ENCODE assay signal across 8 cellular contexts in the genomic region with DNA sequence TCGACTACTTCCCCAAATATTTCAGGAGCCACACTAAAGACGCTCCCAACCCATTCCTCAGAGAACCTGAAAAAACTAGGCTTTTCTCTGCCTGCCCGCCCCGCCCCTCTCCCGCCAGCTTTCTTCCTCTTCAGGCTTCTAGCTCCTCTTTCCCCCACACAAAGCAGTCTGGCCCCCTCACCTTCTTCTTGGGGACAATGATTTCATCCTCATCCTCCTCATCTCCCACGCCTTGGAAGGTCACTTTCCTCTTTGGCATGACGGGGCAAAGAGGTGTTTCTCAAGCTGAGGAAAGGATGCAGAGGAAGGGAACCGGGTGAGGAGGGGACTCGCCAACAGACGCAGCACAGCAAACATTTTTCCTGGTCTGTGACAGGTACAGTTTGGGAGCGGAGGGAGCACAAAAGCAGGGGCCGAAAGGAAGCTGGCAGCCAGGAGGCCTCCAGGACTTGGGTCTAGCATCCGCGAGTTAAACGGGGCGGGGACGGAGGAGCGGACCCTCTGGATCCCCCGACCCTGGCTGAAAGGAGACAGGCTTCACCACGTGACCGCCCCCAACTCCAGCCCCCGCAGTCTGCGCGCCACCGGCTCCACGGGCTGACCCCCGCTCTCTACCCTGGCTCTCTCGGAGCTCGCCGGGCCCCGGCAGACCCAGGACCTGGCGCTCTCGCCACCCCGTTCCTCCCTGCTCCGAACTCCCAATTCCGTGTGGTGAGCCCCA. TPM values are rescaled to one million over a fixed set of nuclear protein-coding genes. Genes with fewer than 3 reads are reported as not detected.
DNase-seq lines count a peak whose midpoint lies in the region; ATAC-seq and TF ChIP-seq lines count a peak whose summit lies in the region.

No MANE protein-coding gene starts in this region.

- peaks cover 55% of the 10 kb centered on the region for H3K36me3 Mint-ChIP-seq in activated CD4-positive, alpha-beta memory T cell treated with anti-CD3 and anti-CD28 coated beads for 36 hours

- H3K9me3 ChIP-seq in heart right ventricle: no peaks in the 10 kb centered on the region

- H3K4me1 ChIP-seq in heart right ventricle: peaks cover 26 to 51% (median 40%) of the 10 kb centered on the region in 9 donors

- H3K4me3 Mint-ChIP-seq in activated CD4-positive, alpha-beta memory T cell treated with anti-CD3 and anti-CD28 coated beads for 36 hours: peak overlapping the region; percentile 94

- peak overlapping the region; percentile 47 to 99 (median 82) for H3K4me3 ChIP-seq in heart right ventricle

- CTCF ChIA-PET in activated CD4-positive, alpha-beta memory T cell treated with anti-CD3 and anti-CD28 coated beads for 36 hours (lab: Charles Lee): interaction anchor here (0.6 to 2.3 kb wide), 5 partner anchors 16 to 262 kb away, joined by 3 to 10 read pairs (median 4); partner anchors contain the start of genes TBC1D10B and ZNF771

- DNase-seq in ELR (ENCODE audit: low read depth) (peak; percentile 37), heart right ventricle (no peak), sciatic nerve (ENCODE audit: low spot score) (peak; percentile 62), ACHN (no peak), RPMI8226 (no peak), NCI-H446 (lab: John Stamatoyannopoulos, UW) (no peak)
- DNase-seq in activated CD4-positive, alpha-beta memory T cell treated with anti-CD3 and anti-CD28 coated beads for 36 hours: no peak

- no peak for TF ChIP-seq CTCF in heart right ventricle (IDR thresholded peaks at IDR 0.05)

- WGBS in heart right ventricle, 2 donors: 2 to 3% methylated on average over 36 of the region's 36 CpGs

- intact Hi-C loops in activated CD4-positive, alpha-beta memory T cell treated with anti-CD3 and anti-CD28 coated beads for 36 hours (cut with micrococcal nuclease): loop anchor here (1.0 to 2.0 kb wide), 2 partner anchors 16 to 54 kb away; partner anchors contain the start of gene TBC1D10B
- intact Hi-C loops in heart right ventricle (cut with DNase I) (loop anchor here in 3 of 10 donors (5.0 to 10.0 kb wide), 3 partner anchors 43 to 60 kb away; partner anchors contain the start of genes ZNF48 (in 1 of the 3) and ZNF771 (in 1 of the 3)), sciatic nerve (cut with DNase I) (no loop called here)

- H3K36me3 ChIP-seq in heart right ventricle: peaks cover 0 to 74% (median 38%) of the 10 kb centered on the region in 9 donors

- ATAC-seq in HG02610 (IDR thresholded peaks at IDR 0.05; ENCODE audit: unreplicated experiment) (peak; percentile 15), heart right ventricle (peak; percentile 10 to 37 (median 28)), sciatic nerve (peak; percentile 39)

- POLR2A ChIA-PET in activated CD4-positive, alpha-beta memory T cell treated with anti-CD3 and anti-CD28 coated beads for 36 hours (lab: Charles Lee): interaction anchor here (0.9 to 1.7 kb wide), 6 partner anchors 14 to 63 kb away, joined by 3 to 6 read pairs (median 4); partner anchors contain the start of genes SEPTIN1 and TBC1D10B

- no peaks in the 10 kb centered on the region for H3K27me3 ChIP-seq in heart right ventricle

- H3K4me1 Mint-ChIP-seq in activated CD4-positive, alpha-beta memory T cell treated with anti-CD3 and anti-CD28 coated beads for 36 hours (ENCODE audit: low read depth): peaks cover 51% of the 10 kb centered on the region

- no peaks in the 10 kb centered on the region for H3K9me3 Mint-ChIP-seq in activated CD4-positive, alpha-beta memory T cell treated with anti-CD3 and anti-CD28 coated beads for 36 hours

- in situ Hi-C loops in ACHN (cut with HindIII; ENCODE audit: low pct_ligation_motif_present, low pct_unique_long_range_greater_than_20kb, low sequenced_read_pairs): no loop called here

- H3K27ac Mint-ChIP-seq in activated CD4-positive, alpha-beta memory T cell treated with anti-CD3 and anti-CD28 coated beads for 36 hours: peak overlapping the region; percentile 95

- no peaks in the 10 kb centered on the region for H3K27me3 Mint-ChIP-seq in activated CD4-positive, alpha-beta memory T cell treated with anti-CD3 and anti-CD28 coated beads for 36 hours

- peak overlapping the region; percentile 2 to 99 (median 97) for H3K27ac ChIP-seq in heart right ventricle

RNA-seq across cellular contexts. Expression of gene CD2BP2, which starts 0.5 kb away (rescaled TPM):
- total RNA-seq in activated CD4-positive, alpha-beta memory T cell treated with anti-CD3 and anti-CD28 coated beads for 36 hours: 10 to 100 TPM; 60.7 to 61.4 TPM
- total RNA-seq in heart right ventricle: 10 to 100 TPM; 34.9 to 48.8 (median 38.8) TPM
- polyA plus RNA-seq in heart right ventricle: 10 to 100 TPM; 19.9 to 47.7 TPM
- total RNA-seq in sciatic nerve: 49.8 TPM

RNA-seq across cellular contexts. Expression of gene TBC1D10B, which starts 15.7 kb away (rescaled TPM):
- total RNA-seq in activated CD4-positive, alpha-beta memory T cell treated with anti-CD3 and anti-CD28 coated beads for 36 hours: 10 to 100 TPM; 54.7 to 54.8 TPM
- 10 to 100 TPM; 18.0 to 27.7 (median 22.2) TPM for total RNA-seq in heart right ventricle
- polyA plus RNA-seq in heart right ventricle: 10 to 100 TPM; 25.1 to 30.0 TPM
- 39.6 TPM for total RNA-seq in sciatic nerve

RNA-seq across cellular contexts. Expression of gene MYL11, which starts 20.0 kb away (rescaled TPM):
- total RNA-seq in activated CD4-positive, alpha-beta memory T cell treated with anti-CD3 and anti-CD28 coated beads for 36 hours: 1 to 10 TPM in 1 of 2 experiments, under 1 TPM in 1; 0.83 to 1.6 TPM
- total RNA-seq in heart right ventricle (not detected), sciatic nerve (not detected)
- 1 to 10 TPM in 1 of 2 donors, under 1 TPM in 1; 0.41 to 3.7 TPM for polyA plus RNA-seq in heart right ventricle

RNA-seq across cellular contexts. Expression of gene SEPTIN1, which starts 27.8 kb away (rescaled TPM):
- total RNA-seq in activated CD4-positive, alpha-beta memory T cell treated with anti-CD3 and anti-CD28 coated beads for 36 hours: 100 to 1,000 TPM; 199 to 202 TPM
- total RNA-seq in heart right ventricle (1 to 10 TPM in 9 of 10 donors, under 1 TPM in 1; 0.97 to 6.8 (median 1.4) TPM), sciatic nerve (7.2 TPM)
- 1 to 10 TPM in 1 of 2 donors, under 1 TPM in 1; 0.78 to 3.4 TPM for polyA plus RNA-seq in heart right ventricle

RNA-seq across cellular contexts. Expression of gene ZNF48, which starts 40.6 kb away (rescaled TPM):
- 10 to 100 TPM; 13.1 to 13.6 TPM for total RNA-seq in activated CD4-positive, alpha-beta memory T cell treated with anti-CD3 and anti-CD28 coated beads for 36 hours
- total RNA-seq in heart right ventricle (1 to 10 TPM; 3.2 to 6.6 (median 5.4) TPM), sciatic nerve (6.7 TPM)
- 1 to 10 TPM; 2.2 to 8.0 TPM for polyA plus RNA-seq in heart right ventricle

Comparison
In these comparisons a context has a peak if more than half of its experiments do, and no peak if none do; other contexts are left out.
1. DNase-seq: peak in ELR (single experiment) and sciatic nerve (single experiment); none in activated CD4-positive, alpha-beta memory T cell treated with anti-CD3 and anti-CD28 coated beads for 36 hours (single experiment), heart right ventricle (0 of 2), ACHN (single experiment), RPMI8226 (single experiment) and NCI-H446 (0 of 2).
2. Peak in every context shown above with its lines, with median percentiles within 50 percentile points of each other: ATAC-seq.